13 cellular contexts compared by ENCODE assay signal in genomic region chr1:183584155-183584554, GRCh38. TPM values are rescaled to one million over a fixed set of nuclear protein-coding genes. Genes with fewer than 3 reads are reported as not detected.
"Had no signal": no experiment of that assay in that cellular context is flagged by ENCODE, and none has a peak within 500 bp of the region (broad histone marks: within the 10 kb centered on the region; RNA-seq: fewer than 3 reads in every experiment).

No MANE protein-coding gene starts in this region.

- H3K27me3 ChIP-seq: gastrocnemius medialis, heart left ventricle, transverse colon had no signal

- ATAC-seq: activated CD4-positive, alpha-beta T cell treated with anti-CD3 and anti-CD28 coated beads for 36 hours; gastrocnemius medialis; natural killer cell treated with Interleukin-12 subunit alpha and Interleukin-12 subunit beta and Interleukin-15 and Interleukin-18, amount 100 ng/mL, for 72 hours; WTC11 had no signal

- DNase-seq: activated CD4-positive, alpha-beta T cell treated with anti-CD3 and anti-CD28 coated beads for 36 hours; activated CD4-positive, alpha-beta T cell treated with anti-CD3 and anti-CD28 coated beads, Interleukin-2, amount 50 U/mL, for 48 hours; cerebellar nuclear complex; cortex of kidney; effector CD4-positive, alpha-beta T cell; gastrocnemius medialis; transverse colon had no signal

- H3K4me1 ChIP-seq: gastrocnemius medialis had no signal

- H3K36me3 ChIP-seq: gastrocnemius medialis, transverse colon had no signal

- H3K27ac ChIP-seq: gastrocnemius medialis had no signal

- FAIRE-seq: bronchial epithelial cell, TTC549 had no signal

- H3K9me3 ChIP-seq: gastrocnemius medialis, heart left ventricle, transverse colon had no signal

- H3K4me3 ChIP-seq: gastrocnemius medialis, transverse colon had no signal

RNA-seq across cellular contexts. Expression of gene NCF2, which starts 6.1 kb away (rescaled TPM):
- total RNA-seq: mesothelial cell of epicardium had no signal
